8 cellular contexts compared by ENCODE assay signal in the genomic region with DNA sequence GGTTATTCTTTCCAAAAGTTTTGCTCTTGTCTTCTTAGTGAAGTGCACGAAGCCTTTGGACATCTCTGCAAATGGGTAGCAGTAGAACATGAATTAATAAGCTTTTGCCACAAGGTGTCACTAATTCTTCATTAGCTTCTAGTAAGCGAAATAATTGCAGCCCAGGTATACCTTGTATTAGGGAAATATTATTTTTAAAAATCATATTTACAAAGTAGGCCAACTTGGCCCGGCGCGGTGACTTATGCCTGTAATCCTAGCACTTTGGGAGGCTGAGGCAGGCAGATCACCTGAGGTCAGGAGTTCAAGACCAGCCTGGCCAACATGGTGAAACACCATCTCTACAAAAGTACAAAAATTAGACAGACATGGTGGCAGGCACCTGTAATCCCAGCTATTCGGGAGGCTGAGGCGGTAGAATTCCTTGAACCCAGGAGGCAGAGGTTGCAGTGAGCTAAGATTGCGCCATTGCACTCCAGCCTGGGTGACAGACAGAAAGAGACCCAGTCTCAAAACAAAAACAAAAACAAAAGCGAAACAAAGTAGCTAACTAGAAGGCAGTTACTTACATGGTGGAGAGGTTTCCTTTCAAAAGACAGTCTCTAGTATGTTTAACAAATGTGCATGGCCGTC. TPM values are rescaled to one million over a fixed set of nuclear protein-coding genes. Genes with fewer than 3 reads are reported as not detected.
DNase-seq lines count a peak whose midpoint lies in the region; ATAC-seq, FAIRE-seq and TF ChIP-seq lines count a peak whose summit lies in the region.

No MANE protein-coding gene starts in this region.

- no peak overlapping the region for H3K4me3 Mint-ChIP-seq in astrocyte (ENCODE audit: unreplicated experiment)

- no peak overlapping the region for H3K4me3 ChIP-seq in astrocyte (ENCODE audit: insufficient read depth, low read depth, low read length)

- no peak for FAIRE-seq in astrocyte (lab: Jason Lieb, UNC)

- peak; percentile 27 for TF ChIP-seq CTCF in astrocyte (IDR thresholded peaks at IDR 0.05; ENCODE audit: insufficient read depth, low read depth, low read length)

- H4K20me1 ChIP-seq in astrocyte (ENCODE audit: insufficient read depth, low read length) = no peaks in the 10 kb centered on the region

- peak; percentile 7 for DNase-seq in DMS79 treated with DMSO at 0.1 percent for 48 hours (lab: John Stamatoyannopoulos, UW)
- DNase-seq in DMS79 (lab: John Stamatoyannopoulos, UW) = no peak
- peak; percentile 20 for DNase-seq in NCI-H1092 treated with DMSO at 0.1 percent for 48 hours (lab: John Stamatoyannopoulos, UW)
- DNase-seq in astrocyte (ENCODE audit: low read depth) = peak; percentile 5
- DNase-seq in left kidney (ENCODE audit: low read depth, low spot score) = peak; percentile 55
- DNase-seq in islet precursor cell = no peak
- no peak for DNase-seq in NCI-H446 treated with DMSO at 0.1 percent for 48 hours (lab: John Stamatoyannopoulos, UW)

- H3K27me3 ChIP-seq in astrocyte (ENCODE audit: insufficient read depth, low read length) = no peaks in the 10 kb centered on the region

- H3K4me1 Mint-ChIP-seq in astrocyte (ENCODE audit: low read depth, unreplicated experiment) = peaks cover 10% of the 10 kb centered on the region

- no peaks in the 10 kb centered on the region for H3K9me3 Mint-ChIP-seq in astrocyte (ENCODE audit: unreplicated experiment)

- H3K4me1 ChIP-seq in astrocyte (ENCODE audit: insufficient read depth, low read length) = no peaks in the 10 kb centered on the region

- no peaks in the 10 kb centered on the region for H3K9me3 ChIP-seq in astrocyte (ENCODE audit: insufficient read depth, low read depth, low read length)

- H3K36me3 Mint-ChIP-seq in astrocyte (ENCODE audit: low read depth, unreplicated experiment) = no peaks in the 10 kb centered on the region

- no peaks in the 10 kb centered on the region for H3K27me3 Mint-ChIP-seq in astrocyte (ENCODE audit: low read depth, unreplicated experiment)

- H3K79me2 ChIP-seq in astrocyte (ENCODE audit: insufficient read depth, low read length) = no peaks in the 10 kb centered on the region

- peak; percentile 58 for ATAC-seq in GM21423 (IDR thresholded peaks at IDR 0.05; ENCODE audit: unreplicated experiment)

- no peaks in the 10 kb centered on the region for H3K36me3 ChIP-seq in astrocyte (ENCODE audit: insufficient read depth, low read length)

- no peak overlapping the region for H3K27ac ChIP-seq in astrocyte (ENCODE audit: low read depth, low read length)

- no peak overlapping the region for H2AFZ ChIP-seq in astrocyte (ENCODE audit: low read depth, low read length)

- H3K4me2 ChIP-seq in astrocyte (ENCODE audit: low read length) = no peak overlapping the region

- no peak overlapping the region for H3K9ac ChIP-seq in astrocyte (ENCODE audit: low read length)

- H3K27ac Mint-ChIP-seq in astrocyte (ENCODE audit: unreplicated experiment) = no peak overlapping the region

RNA-seq across cellular contexts. Expression of a gene that starts 8.8 kb away (rescaled TPM):
- total RNA-seq in astrocyte = 10.2 and 10.5 TPM in 2 replicates

RNA-seq across cellular contexts. Expression of a gene that starts 36.0 kb away (rescaled TPM):
- 0.10 and 0.11 TPM in 2 replicates for total RNA-seq in astrocyte

Comparison
In these comparisons a context has a peak if more than half of its experiments do, and no peak if none do; other contexts are left out.
1. DNase-seq: peak in DMS79 treated with DMSO at 0.1 percent for 48 hours (single experiment), NCI-H1092 treated with DMSO at 0.1 percent for 48 hours (single experiment), astrocyte (single experiment) and left kidney (single experiment); none in DMS79 (single experiment), islet precursor cell (single experiment) and NCI-H446 treated with DMSO at 0.1 percent for 48 hours (single experiment).